Comparison of ENCODE assay signal across 1 cellular context in genomic region chr6:79947191-79948173, GRCh38.
A peak's percentile ranks its signal among the peaks of the same experiment; 100 is the strongest.
TF ChIP-seq lines count a peak whose summit lies in the region.

Gene ELOVL4, minus strand, starts transcription at chr6:79947553. Its CDS starts 274 bp downstream, at chr6:79947279.

TF ChIP-seq in WTC11, 78 proteins besides CTCF, POLR2A, EP300 and RAD21 (continued from another document and continues in another):
- TF ChIP-seq PRDM15 (CRISPR knock-in tag; IDR thresholded peaks at IDR 0.05): no peak
- peak; percentile 84 for TF ChIP-seq TEAD1 (CRISPR knock-in tag; IDR thresholded peaks at IDR 0.05)
- TF ChIP-seq MXD4 (CRISPR knock-in tag; IDR thresholded peaks at IDR 0.05; ENCODE audit: borderline replicate concordance): no peak
- no peak for TF ChIP-seq HMGA2 (CRISPR knock-in tag; IDR thresholded peaks at IDR 0.05)
- TF ChIP-seq FOXP1 (CRISPR knock-in tag; IDR thresholded peaks at IDR 0.05; ENCODE audit: borderline replicate concordance): peak; percentile 62; the same call in 1 of the 2 replicates
- no peak for TF ChIP-seq AR (CRISPR knock-in tag; IDR thresholded peaks at IDR 0.05)
- no peak for TF ChIP-seq E2F4 (CRISPR knock-in tag; IDR thresholded peaks at IDR 0.05; ENCODE audit: borderline replicate concordance, low read depth)
- 0 out of 2 replicates have a peak, but pooled peaks have one; percentile 30 for TF ChIP-seq E2F5 (CRISPR knock-in tag; IDR thresholded peaks at IDR 0.05)
- TF ChIP-seq NR1H2 (CRISPR knock-in tag; IDR thresholded peaks at IDR 0.05): no peak
- TF ChIP-seq PRRX2 (CRISPR knock-in tag; IDR thresholded peaks at IDR 0.05): no peak
- TF ChIP-seq HMGXB4 (CRISPR knock-in tag; IDR thresholded peaks at IDR 0.05): no peak
- peak; percentile 97 for TF ChIP-seq USF1 (CRISPR knock-in tag; IDR thresholded peaks at IDR 0.05)
- peak; percentile 97 for TF ChIP-seq MAX (CRISPR knock-in tag; IDR thresholded peaks at IDR 0.05)
- TF ChIP-seq ATF6 (CRISPR knock-in tag; IDR thresholded peaks at IDR 0.05): no peak
- no peak; the same call in 1 of the 2 replicates for TF ChIP-seq ESRRA (CRISPR knock-in tag; IDR thresholded peaks at IDR 0.05; ENCODE audit: borderline replicate concordance)
- TF ChIP-seq ZNF416 (CRISPR knock-in tag; IDR thresholded peaks at IDR 0.05): no peak
- TF ChIP-seq CBFB (CRISPR knock-in tag; IDR thresholded peaks at IDR 0.05; ENCODE audit: low read depth): no peak
- TF ChIP-seq ZNF532 (CRISPR knock-in tag; IDR thresholded peaks at IDR 0.05; ENCODE audit: borderline replicate concordance): no peak
- no peak for TF ChIP-seq MLX (CRISPR knock-in tag; IDR thresholded peaks at IDR 0.05)
- peak; percentile 97 for TF ChIP-seq USF2 (CRISPR knock-in tag; IDR thresholded peaks at IDR 0.05)
- TF ChIP-seq FOXK1 (CRISPR knock-in tag; IDR thresholded peaks at IDR 0.05): no peak; the same call in none of the 2 replicates
- no peak for TF ChIP-seq ZNF317 (CRISPR knock-in tag; IDR thresholded peaks at IDR 0.05; ENCODE audit: borderline replicate concordance, low read depth)
- TF ChIP-seq ZNF671 (CRISPR knock-in tag; IDR thresholded peaks at IDR 0.05): no peak
- TF ChIP-seq SP1 (CRISPR knock-in tag; conservative IDR thresholded peaks at IDR 0.05): peak; percentile 70
- TF ChIP-seq IRF2 (CRISPR knock-in tag; IDR thresholded peaks at IDR 0.05; ENCODE audit: borderline replicate concordance, low read depth): no peak
- 0 out of 2 replicates have a peak, but pooled peaks have one; percentile 25 for TF ChIP-seq ZNF138 (CRISPR knock-in tag; conservative IDR thresholded peaks at IDR 0.05)
- TF ChIP-seq ATF3 (CRISPR knock-in tag; conservative IDR thresholded peaks at IDR 0.05): no peak
- peak; percentile 89 for TF ChIP-seq ZNF281 (CRISPR knock-in tag; IDR thresholded peaks at IDR 0.05)
- TF ChIP-seq SOX15 (CRISPR knock-in tag; IDR thresholded peaks at IDR 0.05): no peak
